In genomic region chr1:107138767-107139445, GRCh38 we compare ENCODE assay signal across 15 cellular contexts. TPM values are rescaled to one million over a fixed set of nuclear protein-coding genes. Genes with fewer than 3 reads are reported as not detected.
DNase-seq lines count a peak whose midpoint lies in the region; ATAC-seq, FAIRE-seq and TF ChIP-seq lines count a peak whose summit lies in the region.
"Had no signal": no experiment of that assay in that cellular context is flagged by ENCODE, and none has a peak within 500 bp of the region (broad histone marks: within the 10 kb centered on the region; RNA-seq: fewer than 3 reads in every experiment).

No MANE protein-coding gene starts in this region.

- no peaks in the 10 kb centered on the region for H3K79me2 ChIP-seq in HepG2 (ENCODE audit: insufficient read depth, low read length)

- H3K9me3 ChIP-seq in HepG2 (ENCODE audit: low read length) (no peaks in the 10 kb centered on the region), right lobe of liver (no peaks in the 10 kb centered on the region), iPS-18a (ENCODE audit: control insufficient read depth, low read depth, low read length) (no peaks in the 10 kb centered on the region), esophagus squamous epithelium (no peaks in the 10 kb centered on the region)
- H3K9me3 ChIP-seq: spleen, upper lobe of right lung had no signal

- no peak for FAIRE-seq in HepG2 (lab: Jason Lieb, UNC)
- no peak for FAIRE-seq in urothelium cell line (lab: Jason Lieb, UNC)
- FAIRE-seq: HTR-8/SVneo had no signal

- 36% methylated on average over 3 of the region's 3 CpGs for WGBS in HepG2 (ENCODE audit: low lambda C conversion rate)
- 73% methylated on average over 2 of the region's 3 CpGs for WGBS in right lobe of liver (ENCODE audit: insufficient coverage, low coverage, low lambda C conversion rate, missing lambda C conversion rate)
- WGBS in esophagus squamous epithelium, 2 donors, result 64 to 86% methylated on average over 3 of the region's 3 CpGs

- H3K27ac ChIP-seq in HepG2 (ENCODE audit: extremely low read length, insufficient read depth, low read length) (no peak overlapping the region), right lobe of liver (no peak overlapping the region), iPS-18a (ENCODE audit: low read length) (no peak overlapping the region), esophagus squamous epithelium (no peak overlapping the region)
- H3K27ac ChIP-seq: brain microvascular endothelial cell, spleen, upper lobe of right lung had no signal

- no peak overlapping the region for H3K4me3 ChIP-seq in HepG2 (replicated peaks in 1 of 3; ENCODE audit: insufficient read depth in 1 of 3, low read depth in 2 of 3, low read length in 3 of 3)
- no peak overlapping the region for H3K4me3 ChIP-seq in right lobe of liver
- H3K4me3 ChIP-seq in iPS-18a (ENCODE audit: low read length), result peak overlapping the region; percentile 71
- no peak overlapping the region for H3K4me3 ChIP-seq in esophagus squamous epithelium

- TF ChIP-seq EP300 in HepG2 (IDR thresholded peaks at IDR 0.05; ENCODE audit: low read depth in 2 of 2, low read length in 2 of 2) (no peak), HepG2 (CRISPR knock-in tag; IDR thresholded peaks at IDR 0.05; ENCODE audit: borderline replicate concordance) (no peak)

- H3K27ac Mint-ChIP-seq in WTC11, result no peak overlapping the region

- TF ChIP-seq POLR2A in HepG2 (IDR thresholded peaks at IDR 0.05; ENCODE audit: insufficient read depth in 1 of 2, low read depth in 2 of 2, low read length in 2 of 2) (no peak), right lobe of liver (IDR thresholded peaks at IDR 0.05) (no peak), esophagus squamous epithelium (IDR thresholded peaks at IDR 0.05) (no peak)

- H3K4me1 Mint-ChIP-seq in WTC11, result peaks cover 33% of the 10 kb centered on the region

- H2AFZ ChIP-seq in HepG2 (ENCODE audit: low read length), result no peak overlapping the region

- CTCF ChIA-PET in HepG2 (lab: Yijun Ruan, JAX; ENCODE audit: low intra/inter-chr PET ratio, low total read pairs), result no interaction called here
- CTCF ChIA-PET in WTC11 (lab: Charles Lee), result no interaction called here

- no peak for ATAC-seq in HepG2
- no peak for ATAC-seq in right lobe of liver
- ATAC-seq in WTC11, result no peak
- no peak for ATAC-seq in GM19463 (IDR thresholded peaks at IDR 0.05; ENCODE audit: unreplicated experiment)

- peaks cover 5 to 28% of the 10 kb centered on the region in 2 experiments; a peak in 4 of 5 replicates for H3K27me3 ChIP-seq in HepG2 (ENCODE audit: control insufficient read depth in 1 of 2, insufficient read depth in 2 of 2, low read length in 2 of 2)
- H3K27me3 ChIP-seq in right lobe of liver, result peaks cover 0 to 19% of the 10 kb centered on the region in 2 donors
- peaks cover 21% of the 10 kb centered on the region for H3K27me3 ChIP-seq in iPS-18a (ENCODE audit: control insufficient read depth, insufficient read depth, low read length)
- peaks cover 0 to 67% (median 2%) of the 10 kb centered on the region in 4 donors for H3K27me3 ChIP-seq in esophagus squamous epithelium
- H3K27me3 ChIP-seq: brain microvascular endothelial cell had no signal

- DNase-seq in HepG2 (ENCODE audit: low spot score) (no peak), right lobe of liver (no peak), WTC11 (ENCODE audit: low spot score) (no peak), urothelium cell line (ENCODE audit: low spot score) (peak; percentile 26), esophagus squamous epithelium (lab: John Stamatoyannopoulos, UW) (no peak), RPMI8226 (no peak)
- DNase-seq: activated CD4-positive, CD25-positive, alpha-beta regulatory T cell; activated T-cell treated with anti-CD3 and anti-CD28 coated beads, Interleukin-2, amount 50 U/mL, for 4 hours; brain microvascular endothelial cell; NCI-H1694; spleen; upper lobe of right lung had no signal

- H3K36me3 Mint-ChIP-seq in WTC11, result no peaks in the 10 kb centered on the region

- POLR2A ChIA-PET in HepG2 (lab: Yijun Ruan, JAX) (no interaction called here), WTC11 (lab: Charles Lee) (interaction anchor here (0.5 to 1.7 kb wide), 2 partner anchors 82 to 293 kb away, joined by 3 to 10 read pairs; partner anchors contain the start of gene PRMT6)

- no peaks in the 10 kb centered on the region for H3K9me3 Mint-ChIP-seq in WTC11
- H3K9me3 Mint-ChIP-seq: activated T-cell treated with anti-CD3 and anti-CD28 coated beads, Interleukin-2, amount 50 U/mL, for 4 hours had no signal

- no peak overlapping the region for H3K4me2 ChIP-seq in HepG2 (ENCODE audit: low read depth, low read length)

- no peak overlapping the region for H3K9ac ChIP-seq in HepG2 (ENCODE audit: insufficient read depth, low read depth, low read length)
- H3K9ac ChIP-seq in iPS-18a (ENCODE audit: low read length), result no peak overlapping the region

- intact Hi-C loops in HepG2 (cut with micrococcal nuclease; ENCODE audit: unreplicated experiment), result no loop called here
- intact Hi-C loops in right lobe of liver (cut with DNase I), result no loop called here
- intact Hi-C loops in esophagus squamous epithelium (cut with DNase I), result no loop called here

- H3K4me3 Mint-ChIP-seq in WTC11, result peak overlapping the region; percentile 82

- in situ Hi-C loops in HepG2 (cut with HindIII; ENCODE audit: extremely low pct_ligation_motif_present, low pct_unique_long_range_greater_than_20kb), result no loop called here

- no TSS peak for BruUV-seq in HepG2 (replicated peaks; lab: Mats Ljungman, UMichigan)

- H3K4me1 ChIP-seq in HepG2 (ENCODE audit: insufficient read depth, low read length) (0 out of 2 replicates have a peak, but pooled peaks cover 5% of the 10 kb centered on the region), right lobe of liver (peaks cover 0 to 21% (median 4%) of the 10 kb centered on the region in 4 donors), iPS-18a (ENCODE audit: control insufficient read depth, low read depth, low read length) (peaks cover 11% of the 10 kb centered on the region), esophagus squamous epithelium (peaks cover 10 to 26% (median 17%) of the 10 kb centered on the region in 3 donors)

- no peaks in the 10 kb centered on the region for H4K20me1 ChIP-seq in HepG2 (ENCODE audit: insufficient read depth, low read length)

- no peaks in the 10 kb centered on the region for H3K36me3 ChIP-seq in HepG2 (replicated peaks in 1 of 2; ENCODE audit: control insufficient read depth in 1 of 2, insufficient read depth in 2 of 2, low read length in 2 of 2)
- no peaks in the 10 kb centered on the region for H3K36me3 ChIP-seq in right lobe of liver
- H3K36me3 ChIP-seq in iPS-18a (ENCODE audit: control insufficient read depth, low read depth, low read length), result no peaks in the 10 kb centered on the region
- H3K36me3 ChIP-seq in esophagus squamous epithelium, result no peaks in the 10 kb centered on the region
- H3K36me3 ChIP-seq: brain microvascular endothelial cell, spleen, upper lobe of right lung had no signal

- TF ChIP-seq RAD21 in HepG2 (CRISPR knock-in tag; IDR thresholded peaks at IDR 0.05), result no peak

- no peak for TF ChIP-seq CTCF in HepG2 (CRISPR knock-in tag; IDR thresholded peaks at IDR 0.05)
- TF ChIP-seq CTCF in right lobe of liver (IDR thresholded peaks at IDR 0.05), result no peak
- no peak for TF ChIP-seq CTCF in WTC11 (IDR thresholded peaks at IDR 0.05)
- TF ChIP-seq CTCF in esophagus squamous epithelium (IDR thresholded peaks at IDR 0.05), result no peak

- H3K27me3 Mint-ChIP-seq in WTC11 (ENCODE audit: low read depth), result peaks cover 22% of the 10 kb centered on the region

TF ChIP-seq in HepG2, 621 proteins besides CTCF, POLR2A, EP300 and RAD21:
- TF ChIP-seq ZNF253 (CRISPR knock-in tag; IDR thresholded peaks at IDR 0.05; ENCODE audit: borderline replicate concordance), result no peak
- TF ChIP-seq MAFK (conservative IDR thresholded peaks at IDR 0.05 in 1 of 2, IDR thresholded peaks at IDR 0.05 in 1 of 2; ENCODE audit: low read length in 2 of 2), result peak; percentile 92 to 97
- peak; percentile 96 for TF ChIP-seq MAFF (IDR thresholded peaks at IDR 0.05; ENCODE audit: low read depth, low read length)

TF ChIP-seq in WTC11, 78 proteins besides CTCF, POLR2A, EP300 and RAD21 (continues in another document):
- TF ChIP-seq CREB1 (CRISPR knock-in tag; IDR thresholded peaks at IDR 0.05), result no peak
- TF ChIP-seq CBFB (CRISPR knock-in tag; IDR thresholded peaks at IDR 0.05; ENCODE audit: low read depth), result no peak
- no peak for TF ChIP-seq RELA (CRISPR knock-in tag; IDR thresholded peaks at IDR 0.05; ENCODE audit: borderline replicate concordance)
- TF ChIP-seq SMAD4 (CRISPR knock-in tag; IDR thresholded peaks at IDR 0.05), result no peak
- no peak for TF ChIP-seq ZNF138 (CRISPR knock-in tag; conservative IDR thresholded peaks at IDR 0.05)

RNA-seq across cellular contexts. Expression of gene NTNG1, which starts 1.9 kb away (rescaled TPM):
- not detected in 2 replicates for total RNA-seq in HepG2 (2016; rRNA removed; fragmentation: Illumina TruSeq; extraction: Trizol)
- total RNA-seq in HepG2 (2016; cell fraction: cytosol; rRNA removed; fragmentation: Illumina TruSeq; extraction: Trizol; ENCODE audit: low read depth), result not detected in 2 replicates
- not detected in 2 replicates for total RNA-seq in HepG2 (2016; cell fraction: insoluble cytoplasmic fraction; rRNA removed; fragmentation: Illumina TruSeq; extraction: Trizol)
- not detected in 2 replicates for total RNA-seq in HepG2 (2016; cell fraction: membrane; rRNA removed; fragmentation: Illumina TruSeq; extraction: Trizol)
- not detected in 2 replicates for total RNA-seq in HepG2 (2016; cell fraction: nucleus; rRNA removed; fragmentation: Illumina TruSeq; extraction: Trizol)
- 0.03 TPM in 1 of 2 replicates, not detected in the other for polyA plus RNA-seq in HepG2 (2011; rRNA removed)
- polyA plus RNA-seq in HepG2 (2011; cell fraction: cytosol; rRNA removed), result 0.01 and 0.04 TPM in 2 replicates
- polyA plus RNA-seq in HepG2 (2011; cell fraction: nucleus; rRNA removed), result 0.05 and 0.10 TPM in 2 replicates
- polyA plus RNA-seq in HepG2 (2012), result not detected in 2 replicates
- polyA plus RNA-seq in HepG2 (2016; cell fraction: cytosol; fragmentation: Illumina TruSeq; extraction: Trizol; ENCODE audit: low read depth), result not detected in 2 replicates
- polyA plus RNA-seq in HepG2 (2016; cell fraction: insoluble cytoplasmic fraction; fragmentation: Illumina TruSeq; extraction: Trizol; ENCODE audit: low read depth), result not detected in 2 replicates
- not detected in 2 replicates for polyA plus RNA-seq in HepG2 (2016; cell fraction: membrane; fragmentation: Illumina TruSeq; extraction: Trizol; ENCODE audit: low read depth)
- polyA plus RNA-seq in HepG2 (2016; cell fraction: nucleus; fragmentation: Illumina TruSeq; extraction: Trizol; ENCODE audit: insufficient read depth, low read depth), result not detected in 2 replicates
- 0.28 TPM in 1 of 2 replicates, not detected in the other for polyA minus RNA-seq in HepG2 (2011; rRNA and poly(A)+ RNA removed; ENCODE audit: low replicate concordance)
- not detected in 2 replicates for polyA minus RNA-seq in HepG2 (2011; cell fraction: cytosol; rRNA and poly(A)+ RNA removed)
- 0.25 and 0.26 TPM in 2 replicates for polyA minus RNA-seq in HepG2 (2011; cell fraction: nucleus; rRNA and poly(A)+ RNA removed)
- not detected for total RNA-seq in right lobe of liver
- 0.98 to 2.3 TPM (median 1.2 TPM) in 3 replicates for total RNA-seq in WTC11 (2021)
- 1 to 10 TPM in 1 of 4 donors, under 1 TPM in 1, not detected in 2; 0.41 to 1.3 TPM for total RNA-seq in esophagus squamous epithelium
- total RNA-seq: activated T-cell treated with anti-CD3 and anti-CD28 coated beads, Interleukin-2, amount 50 U/mL, for 4 hours had no signal
